1 cellular context compared by ENCODE assay signal in genomic region chrX:112645774-112646173, GRCh38.
TF ChIP-seq lines count a peak whose summit lies in the region.

No MANE protein-coding gene starts in this region.

TF ChIP-seq in WTC11, 78 proteins besides CTCF, POLR2A, EP300 and RAD21 (continued from another document):
- TF ChIP-seq ZNF423 (CRISPR knock-in tag; IDR thresholded peaks at IDR 0.05) (no peak), SOX15 (CRISPR knock-in tag; IDR thresholded peaks at IDR 0.05) (no peak), ZNF425 (CRISPR knock-in tag; conservative IDR thresholded peaks at IDR 0.05) (no peak), SP1 (CRISPR knock-in tag; conservative IDR thresholded peaks at IDR 0.05) (no peak), MAX (CRISPR knock-in tag; IDR thresholded peaks at IDR 0.05) (no peak)
TF ChIP-seq in WTC11: peak in this region for 0.
